In the genomic region with DNA sequence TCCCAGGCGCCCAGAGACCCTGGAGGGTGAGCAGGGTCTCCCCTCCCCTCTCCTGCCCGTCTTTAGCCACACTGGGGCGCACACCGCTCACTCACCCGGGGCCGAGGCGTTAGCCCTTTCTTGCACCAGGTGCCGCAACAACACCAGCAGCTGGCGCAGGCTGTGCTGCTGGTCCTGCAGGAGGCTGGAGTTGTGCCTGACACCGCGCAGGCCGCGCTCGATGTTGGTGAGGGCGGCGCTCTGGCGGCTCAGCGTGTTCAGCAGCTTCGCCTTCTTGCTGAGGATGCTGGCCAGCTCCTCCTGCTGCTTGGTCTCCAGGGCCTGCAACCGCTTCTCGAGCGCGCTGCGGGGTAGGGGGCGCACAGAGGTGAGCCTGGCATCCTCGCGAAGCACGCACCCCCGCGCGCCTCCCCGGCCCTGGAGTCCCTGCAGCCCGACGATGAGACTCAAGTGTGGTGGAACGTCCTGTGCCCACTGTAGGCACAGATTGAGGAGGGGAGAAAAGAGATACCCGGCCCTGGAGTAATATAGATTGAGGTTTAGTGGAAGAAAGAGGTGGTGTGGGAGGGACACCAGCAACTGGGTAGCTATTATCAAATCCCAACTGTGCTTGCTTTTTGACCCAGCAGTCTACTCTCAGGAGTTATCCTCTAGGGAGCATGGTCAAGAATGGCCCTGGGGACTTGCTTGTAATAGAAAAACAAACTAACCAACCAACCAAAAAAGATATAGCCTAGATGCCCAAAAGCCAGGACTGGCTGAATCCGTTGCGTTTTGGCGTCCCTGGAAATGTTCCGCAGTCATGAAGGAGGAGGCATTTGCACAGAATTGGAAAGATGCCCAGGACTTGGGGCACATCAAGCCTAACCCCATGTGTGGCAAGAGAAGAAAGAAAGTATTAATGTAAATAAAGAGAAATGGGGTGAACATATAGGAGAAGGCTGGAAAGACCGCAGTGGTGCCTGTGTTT, we compare ENCODE assay signal across 10 cellular contexts. TPM values are rescaled to one million over a fixed set of nuclear protein-coding genes. Genes with fewer than 3 reads are reported as not detected.
DNase-seq lines count a peak whose midpoint lies in the region; ATAC-seq, FAIRE-seq and TF ChIP-seq lines count a peak whose summit lies in the region.
"Had no signal": no experiment of that assay in that cellular context is flagged by ENCODE, and none has a peak within 500 bp of the region (broad histone marks: within the 10 kb centered on the region; RNA-seq: fewer than 3 reads in every experiment).

No MANE protein-coding gene starts in this region.

- H3K4me3 Mint-ChIP-seq in T-helper 2 cell treated with Interferon-gamma antibody and Interleukin-4, amounts not matched to agents 5 μg/mL and 100 μg/mL, for 36 hours: no peak overlapping the region

- ATAC-seq in pancreas: peak in 3 of 4 donors; percentile 39 to 56 (median 41)

- H3K36me3 ChIP-seq in pancreas: no peaks in the 10 kb centered on the region

- FAIRE-seq in pancreas (lab: Jason Lieb, UNC): no peak
- FAIRE-seq in H54 (lab: Jason Lieb, UNC): no peak
- FAIRE-seq: TTC549 had no signal

- H3K4me1 Mint-ChIP-seq in T-helper 2 cell treated with Interferon-gamma antibody and Interleukin-4, amounts not matched to agents 5 μg/mL and 100 μg/mL, for 36 hours (ENCODE audit: low read depth): peaks cover 13% of the 10 kb centered on the region

- no peaks in the 10 kb centered on the region for H3K36me3 Mint-ChIP-seq in T-helper 2 cell treated with Interferon-gamma antibody and Interleukin-4, amounts not matched to agents 5 μg/mL and 100 μg/mL, for 36 hours (ENCODE audit: low read depth)

- intact Hi-C loops in pancreas (cut with DNase I): no loop called here

- no peak for TF ChIP-seq POLR2A in H54 (IDR thresholded peaks at IDR 0.05; ENCODE audit: low read depth, low read length)

- no peaks in the 10 kb centered on the region for H3K9me3 Mint-ChIP-seq in T-helper 2 cell treated with Interferon-gamma antibody and Interleukin-4, amounts not matched to agents 5 μg/mL and 100 μg/mL, for 36 hours

- H3K27me3 ChIP-seq in pancreas: peaks cover 0 to 6% (median 0%) of the 10 kb centered on the region in 4 donors

- peaks cover 23% of the 10 kb centered on the region for H3K27me3 Mint-ChIP-seq in T-helper 2 cell treated with Interferon-gamma antibody and Interleukin-4, amounts not matched to agents 5 μg/mL and 100 μg/mL, for 36 hours (ENCODE audit: low read depth)

- H3K4me3 ChIP-seq in pancreas: no peak overlapping the region

- no peaks in the 10 kb centered on the region for H3K4me1 ChIP-seq in pancreas

- WGBS in pancreas, 2 donors: 13 to 14% methylated on average over 41 of the region's 41 CpGs

- H3K27ac Mint-ChIP-seq in T-helper 2 cell treated with Interferon-gamma antibody and Interleukin-4, amounts not matched to agents 5 μg/mL and 100 μg/mL, for 36 hours: no peak overlapping the region

- no peaks in the 10 kb centered on the region for H3K9me3 ChIP-seq in pancreas

- DNase-seq in ELF-1 (ENCODE audit: low read depth, low spot score): peak; percentile 95
- DNase-seq in NCI-H524 treated with DMSO at 0.1 percent for 48 hours (lab: John Stamatoyannopoulos, UW): peak; percentile 20
- peak; percentile 47 for DNase-seq in glomerular visceral epithelial cell (ENCODE audit: extremely low spot score)
- DNase-seq in pancreas: no peak
- DNase-seq in H54 (ENCODE audit: insufficient read length, low spot score): no peak
- no peak for DNase-seq in T-helper 2 cell treated with Interferon-gamma antibody and Interleukin-4, amounts not matched to agents 5 μg/mL and 100 μg/mL, for 36 hours (ENCODE audit: low spot score)
- no peak for DNase-seq in NCI-H2171 treated with DMSO at 0.1 percent for 48 hours (lab: John Stamatoyannopoulos, UW)
- no peak for DNase-seq in activated effector memory CD4-positive, alpha-beta T cell treated with Interleukin-2 at 50 U/mL for 16 hours
- DNase-seq: effector memory CD4-positive, alpha-beta T cell had no signal

- no peak for TF ChIP-seq CTCF in pancreas (IDR thresholded peaks at IDR 0.05)

- H3K27ac ChIP-seq in pancreas: no peak overlapping the region

RNA-seq across cellular contexts. Expression of gene ANGPT4, which starts 30.9 kb away (rescaled TPM):
- under 1 TPM in 2 of 6 donors, not detected in 4; 0.03 to 0.12 TPM for total RNA-seq in pancreas
- polyA plus RNA-seq in pancreas: under 1 TPM; 0.23 to 0.34 TPM

RNA-seq across cellular contexts. Expression of gene FAM110A, which starts 51.8 kb away (rescaled TPM):
- total RNA-seq in pancreas: 1 to 10 TPM; 1.8 to 8.4 (median 2.6) TPM
- 1 to 10 TPM; 5.3 to 5.4 TPM for polyA plus RNA-seq in pancreas

Comparison
In these comparisons a context has a peak if more than half of its experiments do, and no peak if none do; other contexts are left out.
1. DNase-seq: peak in ELF-1 (single experiment), NCI-H524 treated with DMSO at 0.1 percent for 48 hours (single experiment) and glomerular visceral epithelial cell (single experiment); none in pancreas (0 of 6), H54 (single experiment), T-helper 2 cell treated with Interferon-gamma antibody and Interleukin-4, amounts not matched to agents 5 μg/mL and 100 μg/mL, for 36 hours (single experiment), NCI-H2171 treated with DMSO at 0.1 percent for 48 hours (single experiment) and activated effector memory CD4-positive, alpha-beta T cell treated with Interleukin-2 at 50 U/mL for 16 hours (single experiment).